ENCODE assay signal across 8 cellular contexts in genomic region chr11:82867495-82868082, GRCh38. TPM values are rescaled to one million over a fixed set of nuclear protein-coding genes. Genes with fewer than 3 reads are reported as not detected.
DNase-seq lines count a peak whose midpoint lies in the region; ATAC-seq and TF ChIP-seq lines count a peak whose summit lies in the region.

No MANE protein-coding gene starts in this region.

- H3K4me1 ChIP-seq in BE2C (peaks cover 20% of the 10 kb centered on the region), right cardiac atrium (ENCODE audit: control insufficient read depth, insufficient read depth, low read length) (peaks cover 6% of the 10 kb centered on the region)

- WGBS in right cardiac atrium: 15% methylated on average over 10 of the region's 10 CpGs

- H3K36me3 Mint-ChIP-seq in T-helper 17 cell (ENCODE audit: low read depth): peaks cover under 1% of the 10 kb centered on the region

- intact Hi-C loops in right cardiac atrium (cut with DNase I) (loop anchor here (5.0 to 10.0 kb wide), 3 partner anchors 35 to 143 kb away; partner anchors contain the start of genes DDIAS (in 2 of the 4), PRCP (in 2 of the 4) and FAM181B (in 1 of the 4)), sciatic nerve (cut with DNase I) (no loop called here)

- peak; percentile 71 for TF ChIP-seq CTCF in BE2C (IDR thresholded peaks at IDR 0.05; ENCODE audit: low read depth, low read length)

- DNase-seq in BE2C: peak; percentile 88
- DNase-seq in NCI-H187 treated with DMSO at 0.1 percent for 48 hours (lab: John Stamatoyannopoulos, UW): peak; percentile 43
- DNase-seq in T-helper 17 cell: peak; percentile 44 to 69 (median 52)
- peak; percentile 89 for DNase-seq in amniotic stem cell (lab: John Stamatoyannopoulos, UW)
- DNase-seq in right cardiac atrium: peak; percentile 52 to 86 (median 69)
- DNase-seq in sciatic nerve (ENCODE audit: low spot score): peak; percentile 86

- H3K4me1 Mint-ChIP-seq in T-helper 17 cell: peaks cover 13% of the 10 kb centered on the region

- peak overlapping the region; percentile 43 for H3K27ac Mint-ChIP-seq in T-helper 17 cell

- H3K27me3 Mint-ChIP-seq in T-helper 17 cell: no peaks in the 10 kb centered on the region

- no peak overlapping the region for H3K27ac ChIP-seq in right cardiac atrium (ENCODE audit: low read length)

- H3K27me3 ChIP-seq in BE2C: no peaks in the 10 kb centered on the region
- H3K27me3 ChIP-seq in right cardiac atrium (ENCODE audit: control insufficient read depth, insufficient read depth): no peaks in the 10 kb centered on the region

- no peak overlapping the region for H3K4me3 ChIP-seq in BE2C (ENCODE audit: low read depth, low read length)
- H3K4me3 ChIP-seq in right cardiac atrium (ENCODE audit: low read length): peak overlapping the region; percentile 43

- no peak overlapping the region for H3K4me3 Mint-ChIP-seq in T-helper 17 cell

- ATAC-seq in GM21529 (IDR thresholded peaks at IDR 0.05; ENCODE audit: unreplicated experiment) (peak; percentile 50), T-helper 17 cell (peak; percentile 69), right cardiac atrium (peak; percentile 44 to 65), sciatic nerve (peak; percentile 49), GM19328 (IDR thresholded peaks at IDR 0.05; ENCODE audit: unreplicated experiment) (no peak)

- no peaks in the 10 kb centered on the region for H3K9me3 ChIP-seq in BE2C
- no peaks in the 10 kb centered on the region for H3K9me3 ChIP-seq in T-helper 17 cell (ENCODE audit: control insufficient read depth, low read length, poor library complexity, severe bottlenecking)
- no peaks in the 10 kb centered on the region for H3K9me3 ChIP-seq in right cardiac atrium (ENCODE audit: control insufficient read depth, low read length)

- H3K36me3 ChIP-seq in BE2C: no peaks in the 10 kb centered on the region

RNA-seq across cellular contexts. Expression of gene PRCP, which starts 32.6 kb away (rescaled TPM):
- 328 TPM for polyA plus RNA-seq in BE2C (2012; ENCODE audit: insufficient read depth, insufficient read length, low read depth)
- total RNA-seq in T-helper 17 cell (10 to 100 TPM; 23.0 to 28.7 TPM), right cardiac atrium (100 to 1,000 TPM in 1 of 4 donors, 10 to 100 TPM in 3; 83.2 to 100 (median 84.9) TPM), sciatic nerve (82.7 TPM)
- polyA plus RNA-seq in right cardiac atrium: 69.1 TPM

RNA-seq across cellular contexts. Expression of gene DDIAS, which starts 33.9 kb away (rescaled TPM):
- polyA plus RNA-seq in BE2C (2012; ENCODE audit: insufficient read depth, insufficient read length, low read depth): 13.2 TPM
- total RNA-seq in T-helper 17 cell: under 1 TPM; 0.47 to 0.52 TPM
- total RNA-seq in right cardiac atrium: 1 to 10 TPM in 2 of 4 donors, under 1 TPM in 2; 0.42 to 2.0 (median 1.2) TPM
- 0.20 TPM for polyA plus RNA-seq in right cardiac atrium
- 0.80 TPM for total RNA-seq in sciatic nerve
